In the genomic region with DNA sequence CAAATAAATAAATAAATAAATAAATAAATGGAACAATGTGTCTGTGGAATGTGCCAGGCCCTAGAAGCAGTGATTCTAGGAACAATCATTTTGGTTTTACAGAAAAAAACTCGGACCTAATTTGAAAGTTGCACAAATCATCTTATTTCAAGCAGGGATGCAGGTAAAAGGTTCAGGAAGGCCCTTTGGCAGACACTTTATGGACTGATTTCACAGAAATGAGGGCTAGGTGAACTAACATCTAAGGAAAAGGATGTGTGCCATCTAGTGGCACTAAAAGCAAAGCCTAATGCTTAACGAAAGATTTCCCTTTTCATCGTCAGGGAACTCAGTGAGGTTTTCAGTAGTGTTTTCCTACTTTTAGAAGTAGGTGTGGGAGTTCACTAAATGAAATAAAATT, we compare ENCODE assay signal across 8 cellular contexts. TPM values are rescaled to one million over a fixed set of nuclear protein-coding genes. Genes with fewer than 3 reads are reported as not detected.
DNase-seq lines count a peak whose midpoint lies in the region; ATAC-seq, FAIRE-seq and TF ChIP-seq lines count a peak whose summit lies in the region.
"Not testable (repeated sequence)": the region's sequence is repeated elsewhere in the genome, so short reads cannot be mapped to it uniquely, and the experiment has no call there.

No MANE protein-coding gene starts in this region.

- not testable (repeated sequence) for H3K9me3 ChIP-seq in A549

- DNase-seq in A549 (ENCODE audit: low read depth in 1 of 2, low spot score in 1 of 2) (peak in 1 of 2 experiments; percentile 68), ELF-1 (ENCODE audit: low read depth, low spot score) (peak; percentile 11), SK-N-DZ (ENCODE audit: low spot score) (peak; percentile 43), fibroblast of pulmonary artery (ENCODE audit: low read depth) (peak; percentile 65), left kidney (ENCODE audit: low read depth, low spot score) (peak; percentile 64), pons (ENCODE audit: low spot score) (peak; percentile 59)

- TF ChIP-seq POLR2A in A549 (IDR thresholded peaks at IDR 0.05; ENCODE audit: low read length): not testable (repeated sequence)

- FAIRE-seq in A549 (lab: Jason Lieb, UNC): peak; percentile 98

- not testable (repeated sequence) for TF ChIP-seq EP300 in A549 (IDR thresholded peaks at IDR 0.05); Ishikawa (IDR thresholded peaks at IDR 0.05; ENCODE audit: borderline replicate concordance)

- CTCF ChIA-PET in A549 (lab: Yijun Ruan, JAX): not testable (repeated sequence)

- H3K4me3 Mint-ChIP-seq in brain: peak overlapping the region in 1 of 5 experiments; percentile 60

- POLR2A ChIA-PET in A549 (lab: Yijun Ruan, JAX): not testable (repeated sequence)

- H3K4me2 ChIP-seq in A549: not testable (repeated sequence)

- H3K4me1 Mint-ChIP-seq in brain: not testable (repeated sequence)

- not testable (repeated sequence) for H3K27ac ChIP-seq in A549

- ATAC-seq in A549: peak; percentile 48 to 49; a peak in 4 of 6 replicates

- TF ChIP-seq CTCF in A549 (IDR thresholded peaks at IDR 0.05) (peak; percentile 39; the same call in 2 of the 3 replicates), brain (conservative IDR thresholded peaks at IDR 0.05) (peak; percentile 56 to 60)
- TF ChIP-seq CTCF in fibroblast of pulmonary artery (IDR thresholded peaks at IDR 0.05; ENCODE audit: low read length, missing control alignments): not testable (repeated sequence)

- not testable (repeated sequence) for H3K36me3 Mint-ChIP-seq in brain

- not testable (repeated sequence) for H3K27ac Mint-ChIP-seq in brain

- not testable (repeated sequence) for H3K4me3 ChIP-seq in A549; fibroblast of pulmonary artery (replicated peaks; ENCODE audit: low read depth, low read length)

- not testable (repeated sequence) for H3K27me3 Mint-ChIP-seq in brain

- TF ChIP-seq RAD21 in A549 (conservative IDR thresholded peaks at IDR 0.05 in 1 of 2, IDR thresholded peaks at IDR 0.05 in 1 of 2): peak in 1 of 2 experiments; percentile 37; a peak in 3 of 5 replicates
- peak; percentile 33; the same call in 1 of the 2 replicates for TF ChIP-seq RAD21 in Ishikawa (IDR thresholded peaks at IDR 0.05; ENCODE audit: low read depth)

- WGBS in A549 (ENCODE audit: missing lambda C conversion rate): 0% methylated on average over 2 of the region's 3 CpGs

- H3K9me3 Mint-ChIP-seq in brain: not testable (repeated sequence)

- not testable (repeated sequence) for H3K4me1 ChIP-seq in A549

RNA-seq across cellular contexts. Expression of a gene that starts 4.6 kb away (rescaled TPM):
- polyA plus RNA-seq in A549 (2011; rRNA removed) (39.3 and 41.4 TPM in 2 replicates), A549 (2017; fragmentation: RNase III; extraction: RNeasy Plus Mini Kit Qiagen cat#74134 plus additional on column Dnase treatment) (90.9 to 121 TPM (median 121 TPM) in 3 replicates), brain (ENCODE audit: insufficient read depth, low read depth, low replicate concordance) (9.3 TPM)
- polyA plus RNA-seq in A549 (2012; cell fraction: cytosol; rRNA removed): 14.2 and 14.5 TPM in 2 replicates
- 7.4 and 13.7 TPM in 2 replicates for polyA plus RNA-seq in A549 (2012; cell fraction: nucleus; rRNA removed)
- 9.8 and 10.6 TPM in 2 replicates for polyA minus RNA-seq in A549 (2011; rRNA and poly(A)+ RNA removed)
- polyA plus RNA-seq in SK-N-DZ (2014; cell fraction: cytosol; rRNA removed): 41.5 and 44.0 TPM in 2 replicates
- polyA plus RNA-seq in SK-N-DZ (2014; cell fraction: nucleus; rRNA removed): 26.3 and 30.4 TPM in 2 replicates

RNA-seq across cellular contexts. Expression of a gene that starts 17.5 kb away (rescaled TPM):
- polyA plus RNA-seq in A549 (2011; rRNA removed) (3.1 and 3.3 TPM in 2 replicates), A549 (2017; fragmentation: RNase III; extraction: RNeasy Plus Mini Kit Qiagen cat#74134 plus additional on column Dnase treatment) (3.0 to 3.9 TPM (median 3.0 TPM) in 3 replicates), brain (ENCODE audit: insufficient read depth, low read depth, low replicate concordance) (0.61 TPM)
- 0.26 and 1.3 TPM in 2 replicates for polyA plus RNA-seq in A549 (2012; cell fraction: cytosol; rRNA removed)
- 1.6 and 2.1 TPM in 2 replicates for polyA plus RNA-seq in A549 (2012; cell fraction: nucleus; rRNA removed)
- 1.9 and 2.9 TPM in 2 replicates for polyA minus RNA-seq in A549 (2011; rRNA and poly(A)+ RNA removed)
- polyA plus RNA-seq in SK-N-DZ (2014; cell fraction: cytosol; rRNA removed): 0.15 and 0.21 TPM in 2 replicates
- 1.1 and 1.4 TPM in 2 replicates for polyA plus RNA-seq in SK-N-DZ (2014; cell fraction: nucleus; rRNA removed)

RNA-seq across cellular contexts. Expression of a gene that starts 30.8 kb away (rescaled TPM):
- 9.4 and 10.5 TPM in 2 replicates for polyA plus RNA-seq in A549 (2011; rRNA removed)
- polyA plus RNA-seq in A549 (2012; cell fraction: cytosol; rRNA removed): 0.60 and 0.67 TPM in 2 replicates
- polyA plus RNA-seq in A549 (2012; cell fraction: nucleus; rRNA removed): 0.31 and 0.64 TPM in 2 replicates
- 0.72 to 1.7 TPM (median 1.4 TPM) in 3 replicates for polyA plus RNA-seq in A549 (2017; fragmentation: RNase III; extraction: RNeasy Plus Mini Kit Qiagen cat#74134 plus additional on column Dnase treatment)
- 2.6 and 6.0 TPM in 2 replicates for polyA minus RNA-seq in A549 (2011; rRNA and poly(A)+ RNA removed)
- polyA plus RNA-seq in SK-N-DZ (2014; cell fraction: cytosol; rRNA removed): 1.5 and 5.0 TPM in 2 replicates
- polyA plus RNA-seq in SK-N-DZ (2014; cell fraction: nucleus; rRNA removed): 0.82 and 6.6 TPM in 2 replicates
- polyA plus RNA-seq in brain (ENCODE audit: insufficient read depth, low read depth, low replicate concordance): 151 TPM

Comparison
In these comparisons a context has a peak if more than half of its experiments do, and no peak if none do; other contexts are left out.
1. RNA of a gene that starts 30.8 kb away (polyA plus RNA-seq): 151 TPM in brain (single experiment); 0.31 to 10.5 TPM in A549; every median in the first group is over 10 times any median in the second.